Comparison of ENCODE assay signal across 8 cellular contexts in the genomic region with DNA sequence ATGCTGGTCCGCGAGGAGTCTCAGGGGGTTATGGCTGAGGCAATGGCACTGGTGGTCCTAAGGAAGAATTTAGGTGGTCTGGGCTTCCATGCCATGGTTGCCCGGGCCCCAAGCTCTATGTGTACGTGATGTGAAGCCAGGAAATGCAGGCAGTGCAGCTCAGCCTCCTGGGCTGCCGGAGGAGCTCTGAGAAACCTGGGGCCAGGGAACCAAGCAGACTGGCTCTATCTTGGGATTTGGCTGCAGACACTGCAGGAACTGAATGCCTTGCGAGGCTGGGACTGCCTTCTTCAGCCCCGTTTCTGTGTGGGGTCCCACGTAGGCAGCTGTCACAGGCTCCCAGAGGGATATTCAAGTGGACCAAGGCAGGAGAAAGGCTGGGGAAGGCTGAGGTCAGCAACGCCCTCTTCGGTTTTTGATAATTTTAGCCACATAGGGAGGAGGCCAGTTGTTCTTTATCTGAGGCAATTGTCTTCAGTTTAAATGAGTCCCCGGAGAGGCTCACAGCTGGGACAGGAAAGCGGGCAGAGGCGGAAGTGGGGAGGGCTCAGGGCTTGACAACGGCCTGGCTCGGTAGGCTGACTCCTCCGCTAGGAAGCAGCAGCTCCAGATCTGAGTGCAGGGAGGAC.
DNase-seq lines count a peak whose midpoint lies in the region; ATAC-seq, FAIRE-seq and TF ChIP-seq lines count a peak whose summit lies in the region.

No MANE protein-coding gene starts in this region.

- TF ChIP-seq POLR2A in GM12891 (IDR thresholded peaks at IDR 0.05; ENCODE audit: low read depth, low read length): no peak
- no peak for TF ChIP-seq POLR2A in transverse colon (IDR thresholded peaks at IDR 0.05)

- H3K4me2 ChIP-seq in MM.1S (ENCODE audit: low read depth, low read length): peak overlapping the region; percentile 30; the same call in 1 of the 2 replicates
- no peak overlapping the region for H3K4me2 ChIP-seq in hepatocyte

- H3K27ac ChIP-seq in MM.1S (ENCODE audit: low read length): peak overlapping the region; percentile 23; the same call in 1 of the 2 replicates
- peak overlapping the region; percentile 71 for H3K27ac ChIP-seq in hepatocyte
- H3K27ac ChIP-seq in transverse colon: peak overlapping the region; percentile 11 to 36 (median 22)

- H3K4me1 ChIP-seq in MM.1S (ENCODE audit: low read length) (peaks cover 6% of the 10 kb centered on the region; the same call in 1 of the 2 replicates), hepatocyte (ENCODE audit: insufficient read depth) (peaks cover 10% of the 10 kb centered on the region), transverse colon (peaks cover 0 to 13% (median 2%) of the 10 kb centered on the region in 4 donors)

- intact Hi-C loops in transverse colon (cut with DNase I; ENCODE audit: low total_unique reads): no loop called here

- FAIRE-seq in GM12891 (lab: Jason Lieb, UNC) (no peak), D721Med (lab: Jason Lieb, UNC) (no peak)

- H3K9me3 ChIP-seq in MM.1S (replicated peaks; ENCODE audit: insufficient read depth, low read length): no peaks in the 10 kb centered on the region
- no peaks in the 10 kb centered on the region for H3K9me3 ChIP-seq in hepatocyte (ENCODE audit: low read depth)
- no peaks in the 10 kb centered on the region for H3K9me3 ChIP-seq in transverse colon

- H2AFZ ChIP-seq in MM.1S (ENCODE audit: low read length): peak overlapping the region; percentile 33
- no peak overlapping the region for H2AFZ ChIP-seq in hepatocyte

- H3K27me3 ChIP-seq in MM.1S (replicated peaks; ENCODE audit: insufficient read depth, low read length) (no peaks in the 10 kb centered on the region), hepatocyte (no peaks in the 10 kb centered on the region), transverse colon (no peaks in the 10 kb centered on the region)

- DNase-seq in GM12891 (ENCODE audit: insufficient read length, low spot score) (no peak), MM.1S (no peak), hepatocyte (ENCODE audit: low spot score) (no peak), transverse colon (peak; percentile 22), NOMO-1 treated with DMSO at 0.1 percent for 48 hours (lab: John Stamatoyannopoulos, UW; ENCODE audit: unreplicated experiment) (no peak), D721Med (ENCODE audit: insufficient read length, low spot score) (no peak)
- no peak for DNase-seq in activated effector memory CD4-positive, alpha-beta T cell treated with Interleukin-2 at 50 U/mL for 16 hours

- no peak overlapping the region for H3K9ac ChIP-seq in MM.1S (ENCODE audit: low read length)

- TF ChIP-seq EP300 in transverse colon (IDR thresholded peaks at IDR 0.05; ENCODE audit: low read depth): no peak

- H4K20me1 ChIP-seq in MM.1S (ENCODE audit: insufficient read depth, low read length): no peaks in the 10 kb centered on the region
- no peaks in the 10 kb centered on the region for H4K20me1 ChIP-seq in hepatocyte (ENCODE audit: insufficient read depth, poor library complexity, severe bottlenecking)

- H3K4me3 ChIP-seq in MM.1S (ENCODE audit: low read length): no peak overlapping the region
- H3K4me3 ChIP-seq in hepatocyte: no peak overlapping the region
- H3K4me3 ChIP-seq in transverse colon: no peak overlapping the region

- ATAC-seq in GM21737 (IDR thresholded peaks at IDR 0.05; ENCODE audit: unreplicated experiment): peak; percentile 74

- H3K79me2 ChIP-seq in MM.1S (ENCODE audit: low read length) (no peaks in the 10 kb centered on the region), hepatocyte (no peaks in the 10 kb centered on the region)

- no peaks in the 10 kb centered on the region for H3F3A ChIP-seq in MM.1S (ENCODE audit: insufficient read depth, low read length)

- H3K36me3 ChIP-seq in MM.1S (replicated peaks; ENCODE audit: insufficient read depth, low read length) (no peaks in the 10 kb centered on the region), hepatocyte (replicated peaks; ENCODE audit: insufficient read depth, low read depth) (no peaks in the 10 kb centered on the region), transverse colon (no peaks in the 10 kb centered on the region)

- TF ChIP-seq CTCF in MM.1S (IDR thresholded peaks at IDR 0.05; ENCODE audit: low read length): no peak
- no peak for TF ChIP-seq CTCF in hepatocyte (IDR thresholded peaks at IDR 0.05; ENCODE audit: poor library complexity)
- TF ChIP-seq CTCF in transverse colon (IDR thresholded peaks at IDR 0.05): no peak
- no peak for TF ChIP-seq CTCF in D721Med (IDR thresholded peaks at IDR 0.05; ENCODE audit: insufficient read depth, missing control alignments)

- in situ Hi-C loops in transverse colon (cut with MboI; ENCODE audit: low pct_ligation_motif_present in 1 of 4, low pct_unique_long_range_greater_than_20kb in 1 of 4, low sequenced_read_pairs in 3 of 4): no loop called here

- WGBS in hepatocyte (ENCODE audit: low lambda C conversion rate, missing lambda C conversion rate): 67% methylated on average over 16 of the region's 16 CpGs
- WGBS in transverse colon (ENCODE audit: low coverage in 1 of 2), 2 donors: 73% methylated on average over 16 of the region's 16 CpGs; no CpG with 5 or more reads in 1 of the 2 donors

- no peaks in the 10 kb centered on the region for H3K9me2 ChIP-seq in MM.1S (replicated peaks; ENCODE audit: insufficient read depth, low read length)
- H3K9me2 ChIP-seq in hepatocyte (replicated peaks; ENCODE audit: insufficient read depth): no peaks in the 10 kb centered on the region

TF ChIP-seq in GM12891, 5 proteins besides CTCF, POLR2A, EP300 and RAD21:
- TF ChIP-seq SPI1 (IDR thresholded peaks at IDR 0.05; ENCODE audit: low read depth, low read length) (peak; percentile 56; the same call in 1 of the 2 replicates), TAF1 (IDR thresholded peaks at IDR 0.05; ENCODE audit: low read depth, low read length) (no peak)
